Comparison of ENCODE assay signal across 8 cellular contexts in the genomic region with DNA sequence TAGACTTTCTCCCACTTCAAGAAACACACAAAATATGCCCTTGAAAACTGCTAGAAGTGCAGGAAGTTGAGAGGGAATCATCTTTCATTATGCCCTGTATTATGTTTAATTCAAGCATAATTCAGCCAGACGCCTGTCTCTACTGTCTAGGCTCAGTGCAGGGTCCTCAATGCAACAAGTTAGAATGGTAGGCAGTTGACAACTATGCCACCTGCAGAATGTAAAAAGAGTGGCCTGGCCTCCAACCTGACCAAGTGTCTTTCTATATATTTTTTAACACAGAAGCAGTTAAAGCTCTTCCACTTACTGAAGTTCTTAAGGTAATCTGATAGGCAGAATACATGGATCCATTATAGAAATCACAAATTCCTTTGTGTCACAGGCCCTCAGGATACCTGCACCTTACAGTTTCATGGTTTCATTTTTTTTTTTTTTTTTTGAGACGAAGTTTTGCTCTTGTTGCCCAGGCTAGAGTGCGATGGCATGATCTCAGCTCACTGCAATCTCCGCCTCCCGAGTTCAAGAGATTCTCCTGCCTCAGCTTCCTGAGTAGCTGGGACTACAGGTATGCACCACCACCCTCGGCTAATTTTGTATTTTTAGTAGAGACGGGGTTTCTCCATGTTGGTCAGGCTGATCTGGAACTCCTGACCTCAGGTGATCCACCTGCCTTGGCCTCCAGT.
A peak's percentile ranks its signal among the peaks of the same experiment; 100 is the strongest.
DNase-seq lines count a peak whose midpoint lies in the region; ATAC-seq and TF ChIP-seq lines count a peak whose summit lies in the region.
"Not testable (repeated sequence)": the region's sequence is repeated elsewhere in the genome, so short reads cannot be mapped to it uniquely, and the experiment has no call there.

No MANE protein-coding gene starts in this region.

- CTCF ChIA-PET in CD4-positive, alpha-beta T cell (lab: Charles Lee), result interaction anchor here (1.0 kb wide), 1 partner anchor 27 kb away, joined by 5 read pairs; no protein-coding TSS in a partner anchor
- CTCF ChIA-PET in SK-N-SH (lab: Yijun Ruan, JAX), result interaction anchor here (1.8 to 3.1 kb wide), 2 partner anchors 61 to 117 kb away, joined by 4 to 10 read pairs; a partner anchor contains a TSS
- CTCF ChIA-PET in activated CD4-positive, alpha-beta T cell treated with anti-CD3 and anti-CD28 coated beads, Interleukin-2, amount 10 ng/mL, durations not matched to agents 7 days and 5 days (lab: Charles Lee), result interaction anchor here (0.6 to 3.2 kb wide), 4 partner anchors 14 to 26 kb away, joined by 3 to 9 read pairs (median 6); no protein-coding TSS in a partner anchor

- H3K9me3 Mint-ChIP-seq in CD4-positive, alpha-beta T cell; GM23338; activated CD4-positive, alpha-beta T cell treated with anti-CD3 and anti-CD28 coated beads, Interleukin-2, amount 10 ng/mL, durations not matched to agents 7 days and 5 days; activated T-cell treated with anti-CD3 and anti-CD28 coated beads, Interleukin-2, amount 50 U/mL, for 4 hours; activated naive CD4-positive, alpha-beta T cell treated with anti-CD3 and anti-CD28 coated beads, Interleukin-2, amount 50 U/mL, for 72 hours; stimulated activated naive B cell treated with anti-CD40 and anti-IgM and Interleukin-4, amounts not matched to agents 10 μg/mL and 1 μg/mL and 100 μg/mL, for 72 hours: not testable (repeated sequence)

- TF ChIP-seq EP300 in SK-N-SH (IDR thresholded peaks at IDR 0.05; ENCODE audit: borderline replicate concordance in 1 of 2, low read depth in 1 of 2, low read length in 1 of 2), result not testable (repeated sequence)

- not testable (repeated sequence) for H3K9ac ChIP-seq in SK-N-SH

- not testable (repeated sequence) for H3K27ac ChIP-seq in CD4-positive, alpha-beta T cell (ENCODE audit: low read depth, low read length); SK-N-SH (ENCODE audit: low read depth in 2 of 2, low read length in 1 of 2)
- H3K27ac ChIP-seq in GM23338 (ENCODE audit: low read depth), result 0 out of 2 replicates have a peak overlapping the region, but pooled peaks have one; percentile 35
- H3K27ac ChIP-seq in effector memory CD4-positive, alpha-beta T cell (ENCODE audit: insufficient read depth, low read length, poor library complexity, severe bottlenecking), result peak overlapping the region; percentile 57

- H3K9me3 ChIP-seq in CD4-positive, alpha-beta T cell (ENCODE audit: control insufficient read depth, low read length); SK-N-SH; effector memory CD4-positive, alpha-beta T cell (ENCODE audit: control insufficient read depth, low read length): not testable (repeated sequence)

- not testable (repeated sequence) for H3K27me3 Mint-ChIP-seq in CD4-positive, alpha-beta T cell; GM23338 (ENCODE audit: insufficient read depth, low read depth, poor library complexity); activated CD4-positive, alpha-beta T cell treated with anti-CD3 and anti-CD28 coated beads, Interleukin-2, amount 10 ng/mL, durations not matched to agents 7 days and 5 days; activated T-cell treated with anti-CD3 and anti-CD28 coated beads, Interleukin-2, amount 50 U/mL, for 4 hours (ENCODE audit: low read depth); stimulated activated naive B cell treated with anti-CD40 and anti-IgM and Interleukin-4, amounts not matched to agents 10 μg/mL and 1 μg/mL and 100 μg/mL, for 72 hours

- not testable (repeated sequence) for TF ChIP-seq CTCF in CD4-positive, alpha-beta T cell (IDR thresholded peaks at IDR 0.05); GM23338 (conservative IDR thresholded peaks at IDR 0.05; ENCODE audit: low read depth in 2 of 2); SK-N-SH (IDR thresholded peaks at IDR 0.05)

- peak; percentile 40 for ATAC-seq in CD4-positive, alpha-beta T cell (ENCODE audit: poor library complexity)
- ATAC-seq in GM23338; activated T-cell treated with anti-CD3 and anti-CD28 coated beads, Interleukin-2, amount 50 U/mL, for 4 hours; activated naive CD4-positive, alpha-beta T cell treated with anti-CD3 and anti-CD28 coated beads, Interleukin-2, amount 50 U/mL, for 72 hours; stimulated activated naive B cell treated with anti-CD40 and anti-IgM and Interleukin-4, amounts not matched to agents 10 μg/mL and 1 μg/mL and 100 μg/mL, for 72 hours (replicated peaks): not testable (repeated sequence)

- not testable (repeated sequence) for H3K27me3 ChIP-seq in CD4-positive, alpha-beta T cell (ENCODE audit: control insufficient read depth, insufficient read depth, low read length); GM23338 (ENCODE audit: insufficient read depth); SK-N-SH (ENCODE audit: insufficient read depth); effector memory CD4-positive, alpha-beta T cell (replicated peaks; ENCODE audit: control insufficient read depth, insufficient read depth, low read length, poor library complexity, severe bottlenecking)

- not testable (repeated sequence) for H3K36me3 ChIP-seq in GM23338 (ENCODE audit: insufficient read depth); SK-N-SH (replicated peaks in 1 of 2; ENCODE audit: control insufficient read depth in 1 of 2, insufficient read depth in 2 of 2, low read length in 1 of 2)
- peaks cover 13% of the 10 kb centered on the region for H3K36me3 ChIP-seq in effector memory CD4-positive, alpha-beta T cell (ENCODE audit: control insufficient read depth, insufficient read depth, low read length)

- peak overlapping the region; percentile 84 for H3K4me3 Mint-ChIP-seq in CD4-positive, alpha-beta T cell
- not testable (repeated sequence) for H3K4me3 Mint-ChIP-seq in GM23338; stimulated activated naive B cell treated with anti-CD40 and anti-IgM and Interleukin-4, amounts not matched to agents 10 μg/mL and 1 μg/mL and 100 μg/mL, for 72 hours
- peak overlapping the region; percentile 48 for H3K4me3 Mint-ChIP-seq in activated CD4-positive, alpha-beta T cell treated with anti-CD3 and anti-CD28 coated beads, Interleukin-2, amount 10 ng/mL, durations not matched to agents 7 days and 5 days
- H3K4me3 Mint-ChIP-seq in activated T-cell treated with anti-CD3 and anti-CD28 coated beads, Interleukin-2, amount 50 U/mL, for 4 hours, result peak overlapping the region; percentile 59

- H3K79me2 ChIP-seq in GM23338 (replicated peaks; ENCODE audit: insufficient read depth), result peaks cover 84% of the 10 kb centered on the region
- peaks cover 85% of the 10 kb centered on the region for H3K79me2 ChIP-seq in SK-N-SH (ENCODE audit: insufficient read depth)

- not testable (repeated sequence) for H2AFZ ChIP-seq in GM23338; SK-N-SH (ENCODE audit: low read depth)

- H3F3A ChIP-seq in GM23338 (replicated peaks; ENCODE audit: low read depth), result not testable (repeated sequence)
- H3F3A ChIP-seq in SK-N-SH (replicated peaks; ENCODE audit: insufficient read depth), result peaks cover 28% of the 10 kb centered on the region

- H3K9me2 ChIP-seq in GM23338 (ENCODE audit: insufficient read depth); SK-N-SH: not testable (repeated sequence)

- peaks cover 48% of the 10 kb centered on the region for H3K4me1 ChIP-seq in GM23338 (ENCODE audit: insufficient read depth)
- peaks cover 15 to 29% of the 10 kb centered on the region in 2 experiments for H3K4me1 ChIP-seq in SK-N-SH (ENCODE audit: control insufficient read depth in 1 of 2, insufficient read depth in 2 of 2, low read depth in 1 of 2, low read length in 1 of 2)
- not testable (repeated sequence) for H3K4me1 ChIP-seq in effector memory CD4-positive, alpha-beta T cell (ENCODE audit: control insufficient read depth, insufficient read depth, low read length, poor library complexity, severe bottlenecking)

- TF ChIP-seq RAD21 in SK-N-SH (IDR thresholded peaks at IDR 0.05; ENCODE audit: low read length), result not testable (repeated sequence)

- DNase-seq in CD4-positive, alpha-beta T cell, result peak in 1 of 10 experiments; percentile 17
- not testable (repeated sequence) for DNase-seq in GM23338 (ENCODE audit: low spot score); SK-N-SH; activated CD4-positive, alpha-beta T cell treated with anti-CD3 and anti-CD28 coated beads, Interleukin-2, amount 10 ng/mL, durations not matched to agents 7 days and 5 days; activated T-cell treated with anti-CD3 and anti-CD28 coated beads, Interleukin-2, amount 50 U/mL, for 4 hours; activated naive CD4-positive, alpha-beta T cell treated with anti-CD3 and anti-CD28 coated beads, Interleukin-2, amount 50 U/mL, for 72 hours (ENCODE audit: low spot score in 2 of 2); stimulated activated naive B cell treated with anti-CD40 and anti-IgM and Interleukin-4, amounts not matched to agents 10 μg/mL and 1 μg/mL and 100 μg/mL, for 72 hours
- peak in 2 of 3 donors; percentile 12 to 15 for DNase-seq in effector memory CD4-positive, alpha-beta T cell

- intact Hi-C loops in CD4-positive, alpha-beta T cell (cut with DNase I, micrococcal nuclease), result not testable (repeated sequence)

- H3K4me2 ChIP-seq in GM23338, SK-N-SH: not testable (repeated sequence)

- peak overlapping the region; percentile 89 for H3K27ac Mint-ChIP-seq in CD4-positive, alpha-beta T cell
- peak overlapping the region; percentile 76 for H3K27ac Mint-ChIP-seq in GM23338
- peak overlapping the region; percentile 87 for H3K27ac Mint-ChIP-seq in activated CD4-positive, alpha-beta T cell treated with anti-CD3 and anti-CD28 coated beads, Interleukin-2, amount 10 ng/mL, durations not matched to agents 7 days and 5 days
- H3K27ac Mint-ChIP-seq in activated naive CD4-positive, alpha-beta T cell treated with anti-CD3 and anti-CD28 coated beads, Interleukin-2, amount 50 U/mL, for 72 hours, result peak overlapping the region; percentile 52 to 95
- peak overlapping the region; percentile 51 for H3K27ac Mint-ChIP-seq in stimulated activated naive B cell treated with anti-CD40 and anti-IgM and Interleukin-4, amounts not matched to agents 10 μg/mL and 1 μg/mL and 100 μg/mL, for 72 hours

- WGBS in SK-N-SH (ENCODE audit: low lambda C conversion rate), result 92% methylated on average over 7 of the region's 7 CpGs

- H3K4me1 Mint-ChIP-seq in CD4-positive, alpha-beta T cell (ENCODE audit: low read depth), result peaks cover 67% of the 10 kb centered on the region
- H3K4me1 Mint-ChIP-seq in GM23338, result peaks cover 57% of the 10 kb centered on the region
- H3K4me1 Mint-ChIP-seq in activated CD4-positive, alpha-beta T cell treated with anti-CD3 and anti-CD28 coated beads, Interleukin-2, amount 10 ng/mL, durations not matched to agents 7 days and 5 days, result peaks cover 37% of the 10 kb centered on the region
- peaks cover 55% of the 10 kb centered on the region for H3K4me1 Mint-ChIP-seq in activated T-cell treated with anti-CD3 and anti-CD28 coated beads, Interleukin-2, amount 50 U/mL, for 4 hours (ENCODE audit: low read depth)
- peaks cover 23 to 45% of the 10 kb centered on the region in 2 donors for H3K4me1 Mint-ChIP-seq in stimulated activated naive B cell treated with anti-CD40 and anti-IgM and Interleukin-4, amounts not matched to agents 10 μg/mL and 1 μg/mL and 100 μg/mL, for 72 hours

- H4K20me1 ChIP-seq in GM23338 (replicated peaks; ENCODE audit: insufficient read depth); SK-N-SH (ENCODE audit: insufficient read depth): not testable (repeated sequence)

- H3K4me3 ChIP-seq in GM23338; SK-N-SH (ENCODE audit: low read depth in 2 of 2, low read length in 1 of 2); effector memory CD4-positive, alpha-beta T cell (ENCODE audit: insufficient read depth, low read depth, low read length, poor library complexity, severe bottlenecking): not testable (repeated sequence)

- peaks cover 32% of the 10 kb centered on the region for H3K36me3 Mint-ChIP-seq in CD4-positive, alpha-beta T cell (ENCODE audit: low read depth)
- H3K36me3 Mint-ChIP-seq in GM23338 (ENCODE audit: low read depth), result peaks cover 13% of the 10 kb centered on the region; the same call in 2 of the 3 replicates
- H3K36me3 Mint-ChIP-seq in activated CD4-positive, alpha-beta T cell treated with anti-CD3 and anti-CD28 coated beads, Interleukin-2, amount 10 ng/mL, durations not matched to agents 7 days and 5 days (ENCODE audit: low read depth), result peaks cover 17% of the 10 kb centered on the region
- H3K36me3 Mint-ChIP-seq in activated T-cell treated with anti-CD3 and anti-CD28 coated beads, Interleukin-2, amount 50 U/mL, for 4 hours (ENCODE audit: insufficient read depth), result peaks cover 19% of the 10 kb centered on the region
- peaks cover 0 to 24% of the 10 kb centered on the region in 2 donors for H3K36me3 Mint-ChIP-seq in activated naive CD4-positive, alpha-beta T cell treated with anti-CD3 and anti-CD28 coated beads, Interleukin-2, amount 50 U/mL, for 72 hours
- H3K36me3 Mint-ChIP-seq in stimulated activated naive B cell treated with anti-CD40 and anti-IgM and Interleukin-4, amounts not matched to agents 10 μg/mL and 1 μg/mL and 100 μg/mL, for 72 hours, result not testable (repeated sequence)

- POLR2A ChIA-PET in CD4-positive, alpha-beta T cell (lab: Charles Lee), result interaction anchor here (0.6 to 0.7 kb wide), 2 partner anchors 37 to 59 kb away, joined by 3 to 4 read pairs; no protein-coding TSS in a partner anchor
- POLR2A ChIA-PET in SK-N-SH (lab: Yijun Ruan, JAX); activated CD4-positive, alpha-beta T cell treated with anti-CD3 and anti-CD28 coated beads, Interleukin-2, amount 10 ng/mL, durations not matched to agents 7 days and 5 days (lab: Charles Lee): not testable (repeated sequence)
